ENCODE assay signal across 1 cellular context in the genomic region with DNA sequence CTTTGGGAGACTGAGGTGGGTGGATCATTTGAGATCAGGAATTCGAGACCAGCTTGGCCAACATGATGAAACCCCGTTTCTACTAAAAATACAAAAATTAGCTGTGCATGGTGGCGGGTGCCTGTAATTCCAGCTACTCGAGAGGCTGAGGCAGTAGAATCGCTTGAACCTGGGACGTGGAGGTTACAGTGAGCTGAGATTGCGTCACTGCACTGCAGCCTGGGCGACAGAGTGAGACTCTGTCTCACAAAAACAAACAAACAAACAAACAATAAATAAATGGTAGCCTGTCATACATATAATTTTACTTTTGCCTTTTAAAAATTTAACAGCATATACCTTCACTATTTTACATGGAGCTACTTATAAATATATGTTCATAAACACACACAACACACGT.
TF ChIP-seq lines count a peak whose summit lies in the region.

No MANE protein-coding gene starts in this region.

TF ChIP-seq in GM12878, 131 proteins besides CTCF, POLR2A, EP300 and RAD21:
- TF ChIP-seq, protein P1, sequence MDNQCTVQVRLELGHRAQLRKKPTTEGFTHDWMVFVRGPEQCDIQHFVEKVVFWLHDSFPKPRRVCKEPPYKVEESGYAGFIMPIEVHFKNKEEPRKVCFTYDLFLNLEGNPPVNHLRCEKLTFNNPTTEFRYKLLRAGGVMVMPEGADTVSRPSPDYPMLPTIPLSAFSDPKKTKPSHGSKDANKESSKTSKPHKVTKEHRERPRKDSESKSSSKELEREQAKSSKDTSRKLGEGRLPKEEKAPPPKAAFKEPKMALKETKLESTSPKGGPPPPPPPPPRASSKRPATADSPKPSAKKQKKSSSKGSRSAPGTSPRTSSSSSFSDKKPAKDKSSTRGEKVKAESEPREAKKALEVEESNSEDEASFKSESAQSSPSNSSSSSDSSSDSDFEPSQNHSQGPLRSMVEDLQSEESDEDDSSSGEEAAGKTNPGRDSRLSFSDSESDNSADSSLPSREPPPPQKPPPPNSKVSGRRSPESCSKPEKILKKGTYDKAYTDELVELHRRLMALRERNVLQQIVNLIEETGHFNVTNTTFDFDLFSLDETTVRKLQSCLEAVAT (IDR thresholded peaks at IDR 0.05) = peak; percentile 27; the same call in 1 of the 2 replicates
